Comparison of ENCODE assay signal across 10 cellular contexts in the genomic region with DNA sequence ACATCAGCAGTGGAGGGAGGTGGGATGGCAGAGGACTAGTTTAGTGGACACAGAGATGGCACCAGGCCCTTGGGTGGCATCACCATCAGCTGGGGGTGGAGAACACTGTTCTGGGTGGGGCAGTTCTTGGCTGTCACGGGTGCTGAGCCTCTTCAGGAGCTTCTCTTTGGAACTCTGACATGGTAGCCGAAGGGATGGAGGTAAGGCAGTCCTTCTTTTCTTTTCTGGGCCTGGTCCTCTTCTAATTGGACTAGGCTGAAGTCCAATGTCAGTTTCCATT. TPM values are rescaled to one million over a fixed set of nuclear protein-coding genes. Genes with fewer than 3 reads are reported as not detected.
DNase-seq lines count a peak whose midpoint lies in the region; ATAC-seq, FAIRE-seq and TF ChIP-seq lines count a peak whose summit lies in the region.
"Had no signal": no experiment of that assay in that cellular context is flagged by ENCODE, and none has a peak within 500 bp of the region (broad histone marks: within the 10 kb centered on the region; RNA-seq: fewer than 3 reads in every experiment).

No MANE protein-coding gene starts in this region.

- no peak overlapping the region for H3K9ac ChIP-seq in OCI-LY3 (ENCODE audit: low read length)
- H3K9ac ChIP-seq: SK-N-SH had no signal

- H2AFZ ChIP-seq in OCI-LY3 (ENCODE audit: low read depth, low read length), result 0 out of 2 replicates have a peak overlapping the region, but pooled peaks have one; percentile 17

- H3K27ac ChIP-seq in A549 (peak overlapping the region; percentile 69 to 100; a peak in 5 of 6 replicates), OCI-LY3 (ENCODE audit: low read length) (no peak overlapping the region)
- H3K27ac ChIP-seq: C4-2B had no signal

- DNase-seq in A549 (ENCODE audit: low read depth in 1 of 2, low spot score in 1 of 2) (no peak), fibroblast of gingiva (ENCODE audit: low read depth) (peak; percentile 59), progenitor cell of endocrine pancreas (ENCODE audit: low spot score, unreplicated experiment) (no peak), islet precursor cell (no peak), NCI-H1694 (lab: John Stamatoyannopoulos, UW) (no peak), OCI-M2 (lab: John Stamatoyannopoulos, UW; ENCODE audit: unreplicated experiment) (no peak)
- DNase-seq: SK-N-SH had no signal

- H3K4me1 Mint-ChIP-seq in progenitor cell of endocrine pancreas (ENCODE audit: low read depth), result peaks cover 18% of the 10 kb centered on the region

- H3K36me3 ChIP-seq in OCI-LY3 (replicated peaks; ENCODE audit: low read depth, low read length), result no peaks in the 10 kb centered on the region

- no peak overlapping the region for H3K4me3 ChIP-seq in A549
- H3K4me3 ChIP-seq in OCI-LY3 (ENCODE audit: low read length), result no peak overlapping the region

- H3K79me2 ChIP-seq in OCI-LY3 (ENCODE audit: low read length), result no peaks in the 10 kb centered on the region

- TF ChIP-seq RAD21 in A549 (conservative IDR thresholded peaks at IDR 0.05 in 1 of 2, IDR thresholded peaks at IDR 0.05 in 1 of 2), result no peak

- FAIRE-seq in A549 (lab: Jason Lieb, UNC), result no peak

- no peak for TF ChIP-seq POLR2A in A549 (IDR thresholded peaks at IDR 0.05; ENCODE audit: low read length)

- WGBS in A549 (ENCODE audit: missing lambda C conversion rate), result 73% methylated on average over 2 of the region's 2 CpGs

- H3K4me1 ChIP-seq in A549 (peaks cover 64% of the 10 kb centered on the region), OCI-LY3 (ENCODE audit: low read length) (peaks cover 37% of the 10 kb centered on the region)

- TF ChIP-seq CTCF in A549 (IDR thresholded peaks at IDR 0.05) (no peak), OCI-LY3 (IDR thresholded peaks at IDR 0.05; ENCODE audit: low read depth, low read length) (no peak), progenitor cell of endocrine pancreas (IDR thresholded peaks at IDR 0.05; ENCODE audit: unreplicated experiment) (no peak)

- CTCF ChIA-PET in A549 (lab: Yijun Ruan, JAX), result interaction anchor here (1.1 to 31.7 kb wide), 6 partner anchors 17 to 123 kb away, joined by 3 to 474 read pairs (median 4); no protein-coding TSS in a partner anchor

- no peaks in the 10 kb centered on the region for H4K20me1 ChIP-seq in OCI-LY3 (ENCODE audit: insufficient read depth, low read length)

- H3K9me3 Mint-ChIP-seq in progenitor cell of endocrine pancreas (ENCODE audit: low read depth), result no peaks in the 10 kb centered on the region

- H3K4me2 ChIP-seq in A549, result 0 out of 3 replicates have a peak overlapping the region, but pooled peaks have one; percentile 20
- H3K4me2 ChIP-seq in OCI-LY3 (ENCODE audit: low read length), result no peak overlapping the region
- H3K4me2 ChIP-seq: SK-N-SH had no signal

- ATAC-seq in A549, result no peak
- ATAC-seq in GM19023 (IDR thresholded peaks at IDR 0.05; ENCODE audit: unreplicated experiment), result no peak

- H3K27me3 Mint-ChIP-seq in progenitor cell of endocrine pancreas, result peaks cover 21% of the 10 kb centered on the region

- H3K36me3 Mint-ChIP-seq in progenitor cell of endocrine pancreas (ENCODE audit: insufficient read depth), result no peaks in the 10 kb centered on the region

- no peak overlapping the region for H3K4me3 Mint-ChIP-seq in progenitor cell of endocrine pancreas (ENCODE audit: low read depth)

- POLR2A ChIA-PET in A549 (lab: Yijun Ruan, JAX), result no interaction called here

- no peaks in the 10 kb centered on the region for H3K9me3 ChIP-seq in A549
- H3K9me3 ChIP-seq in OCI-LY3 (ENCODE audit: insufficient read depth, low read length), result no peaks in the 10 kb centered on the region
- H3K9me3 ChIP-seq: SK-N-SH had no signal

- TF ChIP-seq EP300 in A549 (IDR thresholded peaks at IDR 0.05), result no peak

- H3K27me3 ChIP-seq in OCI-LY3 (ENCODE audit: low read depth, low read length), result no peaks in the 10 kb centered on the region

- peak overlapping the region; percentile 59 for H3K27ac Mint-ChIP-seq in progenitor cell of endocrine pancreas

TF ChIP-seq in A549, 52 proteins besides CTCF, POLR2A, EP300 and RAD21:
- TF ChIP-seq RNF2 (IDR thresholded peaks at IDR 0.05; ENCODE audit: borderline replicate concordance, low read depth) (no peak), MAX (IDR thresholded peaks at IDR 0.05) (no peak), NR3C1 (IDR thresholded peaks at IDR 0.05) (no peak), NFE2L2 (conservative IDR thresholded peaks at IDR 0.05; ENCODE audit: low read length) (no peak)

RNA-seq across cellular contexts. Expression of gene MEF2D, which starts 8.3 kb away (rescaled TPM):
- polyA plus RNA-seq in A549 (2011; rRNA removed) (16.8 and 20.8 TPM in 2 replicates), A549 (2017; fragmentation: RNase III; extraction: RNeasy Plus Mini Kit Qiagen cat#74134 plus additional on column Dnase treatment) (20.7 to 23.4 TPM (median 22.8 TPM) in 3 replicates)
- polyA plus RNA-seq in A549 (2012; cell fraction: cytosol; rRNA removed), result 24.1 and 35.9 TPM in 2 replicates
- 93.8 and 94.5 TPM in 2 replicates for polyA plus RNA-seq in A549 (2012; cell fraction: nucleus; rRNA removed)
- polyA minus RNA-seq in A549 (2011; rRNA and poly(A)+ RNA removed), result 22.8 and 26.8 TPM in 2 replicates
- 20.2 and 26.6 TPM in 2 replicates for total RNA-seq in progenitor cell of endocrine pancreas
